ENCODE assay signal across 1 cellular context in genomic region chr11:128480665-128481064, GRCh38.
TF ChIP-seq lines count a peak whose summit lies in the region.

No MANE protein-coding gene starts in this region.

TF ChIP-seq in liver, 16 proteins besides CTCF, POLR2A, EP300 and RAD21 (continued from another document):
- no peak for TF ChIP-seq REST (IDR thresholded peaks at IDR 0.05)
- TF ChIP-seq JUND (IDR thresholded peaks at IDR 0.05) = no peak
- TF ChIP-seq NR2F2 (IDR thresholded peaks at IDR 0.05) = no peak
- no peak for TF ChIP-seq ATF3 (IDR thresholded peaks at IDR 0.05)
- TF ChIP-seq SP1 (IDR thresholded peaks at IDR 0.05) = no peak
- no peak for TF ChIP-seq YY1 (IDR thresholded peaks at IDR 0.05)
- TF ChIP-seq TAF1 (conservative IDR thresholded peaks at IDR 0.05) = no peak
- TF ChIP-seq HNF4A (conservative IDR thresholded peaks at IDR 0.05) = no peak
- TF ChIP-seq MAX (IDR thresholded peaks at IDR 0.05) = no peak
- no peak for TF ChIP-seq FOXA2 (IDR thresholded peaks at IDR 0.05)
- no peak for TF ChIP-seq HNF4G (IDR thresholded peaks at IDR 0.05)
- TF ChIP-seq FOXA1 (IDR thresholded peaks at IDR 0.05) = no peak
- TF ChIP-seq GABPA (IDR thresholded peaks at IDR 0.05 in 1 of 2, conservative IDR thresholded peaks at IDR 0.05 in 1 of 2) = no peak
- no peak for TF ChIP-seq EGR1 (IDR thresholded peaks at IDR 0.05; ENCODE audit: low read depth in 2 of 2)
- TF ChIP-seq RXRA (IDR thresholded peaks at IDR 0.05) = no peak
